21 cellular contexts compared by ENCODE assay signal in the genomic region with DNA sequence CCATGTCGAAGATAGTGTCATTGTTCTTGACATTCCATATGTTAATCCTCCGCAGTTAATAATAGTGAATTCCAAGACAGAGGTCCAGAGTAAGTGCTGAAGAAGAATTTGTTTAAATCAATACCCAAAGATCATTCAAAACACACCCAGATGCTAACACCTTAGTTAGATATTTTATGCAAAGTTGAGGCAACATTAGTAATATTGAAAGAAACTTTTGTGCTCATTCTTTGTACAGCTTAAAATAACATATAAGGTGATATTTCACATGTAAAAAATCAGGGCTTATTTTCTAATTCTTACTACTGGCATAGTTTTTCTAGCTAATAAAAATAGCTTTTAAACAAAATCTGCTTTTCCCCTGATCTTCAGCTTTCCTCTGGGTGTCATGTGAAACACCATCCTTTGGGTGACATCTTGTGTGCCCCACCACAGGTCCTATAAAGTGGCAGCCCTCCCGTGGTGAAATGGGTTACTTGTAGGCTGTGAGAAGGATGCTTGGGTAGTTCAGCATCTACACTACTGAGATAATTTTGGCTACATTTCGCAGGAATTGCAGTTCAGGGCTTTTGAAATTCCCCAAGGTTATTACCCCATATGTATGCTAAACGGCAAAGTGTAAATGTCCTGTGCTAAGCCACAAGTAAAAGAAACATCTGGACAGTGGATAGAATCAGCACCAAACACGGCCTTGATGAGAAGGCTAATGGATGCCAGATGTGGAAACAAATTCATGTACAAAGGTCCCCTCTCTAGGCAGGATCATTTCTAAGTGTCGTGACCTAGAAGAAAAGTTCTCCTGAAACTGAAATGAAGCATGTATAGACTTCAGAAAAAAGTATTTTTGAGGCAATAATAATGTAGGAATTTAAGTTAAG.
A peak's percentile ranks its signal among the peaks of the same experiment; 100 is the strongest.
DNase-seq lines count a peak whose midpoint lies in the region; ATAC-seq and TF ChIP-seq lines count a peak whose summit lies in the region.
"Had no signal": no experiment of that assay in that cellular context is flagged by ENCODE, and none has a peak within 500 bp of the region (broad histone marks: within the 10 kb centered on the region; RNA-seq: fewer than 3 reads in every experiment).

No MANE protein-coding gene starts in this region.

- peak; percentile 75 for ATAC-seq in GM18868 (IDR thresholded peaks at IDR 0.05; ENCODE audit: unreplicated experiment)
- ATAC-seq in GM23338 = no peak
- peak; percentile 73 for ATAC-seq in HG03432 (IDR thresholded peaks at IDR 0.05; ENCODE audit: unreplicated experiment)
- ATAC-seq: activated naive CD4-positive, alpha-beta T cell treated with anti-CD3 and anti-CD28 coated beads, Interleukin-2, amount 50 U/mL, for 72 hours; K562; stimulated activated naive CD8-positive, alpha-beta T cell treated with anti-CD3 and anti-CD28 coated beads, Interleukin-15, Interleukin-2, amounts not matched to agents 100 U/mL and 50 U/mL, for 24 hours had no signal

- H3K9me3 Mint-ChIP-seq in GM23338 (no peaks in the 10 kb centered on the region), neural crest cell (no peaks in the 10 kb centered on the region)
- H3K9me3 Mint-ChIP-seq: activated naive CD4-positive, alpha-beta T cell treated with anti-CD3 and anti-CD28 coated beads, Interleukin-2, amount 50 U/mL, for 72 hours; activated T-cell treated with anti-CD3 and anti-CD28 coated beads, Interleukin-2, amount 50 U/mL, for 24 hours had no signal

- no peak overlapping the region for H3K27ac ChIP-seq in GM23338 (ENCODE audit: low read depth)
- H3K27ac ChIP-seq in adrenal gland = no peak overlapping the region
- H3K27ac ChIP-seq: BLaER1 treated with 17β-estradiol and CSF1 and Interleukin-3, amounts not matched to agents 10 nM and 100 nM; brain microvascular endothelial cell; heart right ventricle; upper lobe of left lung had no signal

- H3K4me2 ChIP-seq in GM23338 = no peak overlapping the region
- H3K4me2 ChIP-seq: BLaER1 treated with 17β-estradiol and CSF1 and Interleukin-3, amounts not matched to agents 10 nM and 100 nM had no signal

- H3K27me3 Mint-ChIP-seq in GM23338 (ENCODE audit: insufficient read depth, low read depth, poor library complexity) (no peaks in the 10 kb centered on the region), neural crest cell (ENCODE audit: low read depth) (no peaks in the 10 kb centered on the region)
- H3K27me3 Mint-ChIP-seq: activated T-cell treated with anti-CD3 and anti-CD28 coated beads, Interleukin-2, amount 50 U/mL, for 24 hours had no signal

- no peaks in the 10 kb centered on the region for H3K9me3 ChIP-seq in adrenal gland (replicated peaks in 1 of 3)
- H3K9me3 ChIP-seq: BLaER1 treated with 17β-estradiol and CSF1 and Interleukin-3, amounts not matched to agents 10 nM and 100 nM; heart right ventricle; upper lobe of left lung had no signal

- H3K4me3 Mint-ChIP-seq in GM23338 = no peak overlapping the region
- H3K4me3 Mint-ChIP-seq in neural crest cell = no peak overlapping the region
- H3K4me3 Mint-ChIP-seq: activated T-cell treated with anti-CD3 and anti-CD28 coated beads, Interleukin-2, amount 50 U/mL, for 24 hours had no signal

- no peak overlapping the region for H3K27ac Mint-ChIP-seq in GM23338
- peak overlapping the region; percentile 37 for H3K27ac Mint-ChIP-seq in neural crest cell (ENCODE audit: unreplicated experiment)
- H3K27ac Mint-ChIP-seq: activated naive CD4-positive, alpha-beta T cell treated with anti-CD3 and anti-CD28 coated beads, Interleukin-2, amount 50 U/mL, for 72 hours; activated T-cell treated with anti-CD3 and anti-CD28 coated beads, Interleukin-2, amount 50 U/mL, for 24 hours had no signal

- peaks cover 26% of the 10 kb centered on the region; the same call in 2 of the 3 replicates for H3K4me1 Mint-ChIP-seq in GM23338
- peaks cover 10% of the 10 kb centered on the region for H3K4me1 Mint-ChIP-seq in neural crest cell

- H3K36me3 ChIP-seq in GM23338 (ENCODE audit: insufficient read depth) = no peaks in the 10 kb centered on the region
- no peaks in the 10 kb centered on the region for H3K36me3 ChIP-seq in adrenal gland (replicated peaks in 1 of 2)
- H3K36me3 ChIP-seq: BLaER1 treated with 17β-estradiol and CSF1 and Interleukin-3, amounts not matched to agents 10 nM and 100 nM; brain microvascular endothelial cell; heart right ventricle; upper lobe of left lung had no signal

- H3K4me3 ChIP-seq in GM23338 = no peak overlapping the region
- no peak overlapping the region for H3K4me3 ChIP-seq in adrenal gland
- H3K4me3 ChIP-seq: BLaER1 treated with 17β-estradiol and CSF1 and Interleukin-3, amounts not matched to agents 10 nM and 100 nM; heart right ventricle; K562; upper lobe of left lung had no signal

- H3K27me3 ChIP-seq in GM23338 (ENCODE audit: insufficient read depth) = no peaks in the 10 kb centered on the region
- no peaks in the 10 kb centered on the region for H3K27me3 ChIP-seq in adrenal gland
- H3K27me3 ChIP-seq: BLaER1 treated with 17β-estradiol and CSF1 and Interleukin-3, amounts not matched to agents 10 nM and 100 nM; brain microvascular endothelial cell; heart right ventricle; upper lobe of left lung had no signal

- H3K79me2 ChIP-seq in GM23338 (replicated peaks; ENCODE audit: insufficient read depth) = no peaks in the 10 kb centered on the region

- 63 to 71% (median 70%) methylated on average over 7 of the region's 7 CpGs for WGBS in adrenal gland, 4 donors

- TF ChIP-seq POLR2A in adrenal gland (IDR thresholded peaks at IDR 0.05) = no peak

- H2AFZ ChIP-seq in GM23338 = 0 out of 2 replicates have a peak overlapping the region, but pooled peaks have one; percentile 12

- no peak for TF ChIP-seq CTCF in GM23338 (conservative IDR thresholded peaks at IDR 0.05; ENCODE audit: low read depth in 2 of 2)
- no peak for TF ChIP-seq CTCF in neural crest cell (conservative IDR thresholded peaks at IDR 0.05)
- no peak for TF ChIP-seq CTCF in adrenal gland (IDR thresholded peaks at IDR 0.05)

- H3K4me1 ChIP-seq in GM23338 (ENCODE audit: insufficient read depth) (peaks cover 18% of the 10 kb centered on the region; the same call in 1 of the 2 replicates), adrenal gland (replicated peaks in 1 of 2) (no peaks in the 10 kb centered on the region)
- H3K4me1 ChIP-seq: BLaER1 treated with 17β-estradiol and CSF1 and Interleukin-3, amounts not matched to agents 10 nM and 100 nM; heart right ventricle; upper lobe of left lung had no signal

- H3K9me2 ChIP-seq in GM23338 (ENCODE audit: insufficient read depth) = 0 out of 2 replicates have a peak, but pooled peaks cover 7% of the 10 kb centered on the region

- H4K20me1 ChIP-seq in GM23338 (replicated peaks; ENCODE audit: insufficient read depth) = no peaks in the 10 kb centered on the region
- H4K20me1 ChIP-seq: BLaER1 treated with 17β-estradiol and CSF1 and Interleukin-3, amounts not matched to agents 10 nM and 100 nM had no signal

- H3K36me3 Mint-ChIP-seq in GM23338 (ENCODE audit: low read depth) (no peaks in the 10 kb centered on the region), neural crest cell (ENCODE audit: low read depth) (no peaks in the 10 kb centered on the region)
- H3K36me3 Mint-ChIP-seq: activated naive CD4-positive, alpha-beta T cell treated with anti-CD3 and anti-CD28 coated beads, Interleukin-2, amount 50 U/mL, for 72 hours had no signal

- no peak for DNase-seq in GM23338 (ENCODE audit: low spot score)
- DNase-seq in neural crest cell (ENCODE audit: low read depth, low spot score) = no peak
- DNase-seq in mucosa of gallbladder (ENCODE audit: low spot score) = no peak
- DNase-seq in SW480 (ENCODE audit: low spot score) = no peak
- DNase-seq in adrenal gland = no peak
- DNase-seq: activated CD4-positive, alpha-beta T cell treated with anti-CD3 and anti-CD28 coated beads, Interleukin-2, amount 50 U/mL, for 4 hours; activated T-cell treated with anti-CD3 and anti-CD28 coated beads, Interleukin-2, amount 50 U/mL, for 24 hours; brain microvascular endothelial cell; DMS153; heart right ventricle; mesendoderm; NCI-H2081 treated with DMSO at 0.1 percent for 48 hours; NCI-H774; stimulated activated CD4-positive, alpha-beta T cell treated with anti-CD3 and anti-CD28 coated beads, Interleukin-15, amount 100 ng/mL, for 24 hours; stimulated activated naive CD8-positive, alpha-beta T cell treated with anti-CD3 and anti-CD28 coated beads, Interleukin-15, Interleukin-2, amounts not matched to agents 100 U/mL and 50 U/mL, for 24 hours; upper lobe of left lung had no signal

- no peaks in the 10 kb centered on the region for H3F3A ChIP-seq in GM23338 (replicated peaks; ENCODE audit: low read depth)

- intact Hi-C loops in adrenal gland (cut with DNase I) = no loop called here

TF ChIP-seq in GM23338, 12 proteins besides CTCF, POLR2A, EP300 and RAD21 (continues in another document):
- no peak for TF ChIP-seq JUNB (IDR thresholded peaks at IDR 0.05; ENCODE audit: unreplicated experiment)
